ENCODE assay signal across 18 cellular contexts in genomic region chr17:79466562-79467350, GRCh38.
DNase-seq lines count a peak whose midpoint lies in the region; ATAC-seq, FAIRE-seq and TF ChIP-seq lines count a peak whose summit lies in the region.
"Had no signal": no experiment of that assay in that cellular context is flagged by ENCODE, and none has a peak within 500 bp of the region (broad histone marks: within the 10 kb centered on the region; RNA-seq: fewer than 3 reads in every experiment).

No MANE protein-coding gene starts in this region.

- no peak overlapping the region for H2AK5ac ChIP-seq in H1 (ENCODE audit: low read depth, low read length)

- peaks cover 7% of the 10 kb centered on the region; the same call in 1 of the 2 replicates for H3K23me2 ChIP-seq in H1 (ENCODE audit: low read depth, low read length)

- peaks cover 20% of the 10 kb centered on the region; the same call in 1 of the 2 replicates for H3K27me3 ChIP-seq in BLaER1
- no peaks in the 10 kb centered on the region for H3K27me3 ChIP-seq in H1 (replicated peaks in 1 of 4; ENCODE audit: control insufficient read depth in 3 of 4, extremely low read depth in 1 of 4, insufficient read depth in 3 of 4, low read length in 3 of 4)
- H3K27me3 ChIP-seq in MG63: peaks cover 49% of the 10 kb centered on the region

- H3K36me3 ChIP-seq in BLaER1: no peaks in the 10 kb centered on the region
- no peaks in the 10 kb centered on the region for H3K36me3 ChIP-seq in H1 (ENCODE audit: control insufficient read depth in 2 of 4, insufficient read depth in 4 of 4, low read length in 3 of 4)
- H3K36me3 ChIP-seq in MG63: no peaks in the 10 kb centered on the region
- H3K36me3 ChIP-seq: SJSA1 had no signal

- DNase-seq in H1 (ENCODE audit: low read depth in 1 of 2, low spot score in 2 of 2): no peak
- DNase-seq in posterior cingulate gyrus: peak in 6 of 10 donors; percentile 37 to 94 (median 62)
- no peak for DNase-seq in RPMI8226
- DNase-seq in MG63: no peak
- DNase-seq: CD8-positive, alpha-beta T cell; DMS53; Karpas-422; NCI-H1694 treated with DMSO at 0.1 percent for 48 hours; NCI-H2081 treated with DMSO at 0.1 percent for 48 hours; NCI-H2171 treated with DMSO at 0.1 percent for 48 hours; OCI-M1 had no signal

- no peak overlapping the region for H2BK120ac ChIP-seq in H1 (replicated peaks; ENCODE audit: low read depth, low read length)

- H3K27ac ChIP-seq in BLaER1: no peak overlapping the region
- H3K27ac ChIP-seq in angular gyrus (ENCODE audit: low read depth, low read length): peak overlapping the region; percentile 95
- no peak overlapping the region for H3K27ac ChIP-seq in H1 (ENCODE audit: low read depth, low read length)
- H3K27ac ChIP-seq: SJSA1 had no signal

- TF ChIP-seq EP300 in H1 (IDR thresholded peaks at IDR 0.05; ENCODE audit: borderline replicate concordance in 1 of 2, low read depth in 2 of 2, low read length in 2 of 2): no peak

- no peaks in the 10 kb centered on the region for H3K79me1 ChIP-seq in H1 (ENCODE audit: low read depth, low read length)

- H3K14ac ChIP-seq in H1 (ENCODE audit: insufficient read length): no peak overlapping the region

- peaks cover 49% of the 10 kb centered on the region for H3K4me1 ChIP-seq in BLaER1
- H3K4me1 ChIP-seq in H1 (replicated peaks in 1 of 4; ENCODE audit: control insufficient read depth in 3 of 4, insufficient read depth in 4 of 4, low read length in 3 of 4): peaks cover 0 to 3% (median under 1%) of the 10 kb centered on the region in 4 experiments; a peak in 1 of 7 replicates
- H3K4me1 ChIP-seq: SJSA1 had no signal

- H2BK20ac ChIP-seq in H1 (ENCODE audit: low read length): no peak overlapping the region

- POLR2A ChIA-PET in H1 (lab: Charles Lee; ENCODE audit: partially characterized antibody): no interaction called here

- no peak for TF ChIP-seq CTCF in H1 (IDR thresholded peaks at IDR 0.05; ENCODE audit: control extremely low read depth in 1 of 3, insufficient read depth in 1 of 3, low read depth in 1 of 3, low read length in 3 of 3)

- H3K79me2 ChIP-seq in H1 (ENCODE audit: control insufficient read depth in 1 of 2, insufficient read depth in 2 of 2, low read length in 2 of 2): no peaks in the 10 kb centered on the region

- H3K9ac ChIP-seq in BLaER1 (no peak overlapping the region), H1 (replicated peaks in 1 of 4; ENCODE audit: extremely low read depth in 1 of 4, low read depth in 3 of 4, low read length in 3 of 4) (no peak overlapping the region)

- FAIRE-seq in H1 (lab: Jason Lieb, UNC): no peak
- FAIRE-seq: GM19239, RCC 7860 had no signal

- no peak overlapping the region for H3K56ac ChIP-seq in H1 (replicated peaks; ENCODE audit: insufficient read length, low read depth, low read length)

- H2BK12ac ChIP-seq in H1 (ENCODE audit: low read depth, low read length): no peak overlapping the region

- no peak overlapping the region for H4K5ac ChIP-seq in H1 (ENCODE audit: insufficient read length, low read depth, low read length)

- H3K4me3 ChIP-seq in BLaER1 (no peak overlapping the region), H1 (ENCODE audit: extremely low read depth in 1 of 4, insufficient read depth in 2 of 4, low read depth in 3 of 4, low read length in 4 of 4) (no peak overlapping the region), MG63 (no peak overlapping the region)
- H3K4me3 ChIP-seq: SJSA1 had no signal

- peak overlapping the region; percentile 35 for H4K8ac ChIP-seq in H1 (ENCODE audit: extremely low read depth, insufficient read depth, low read length)

- H2BK5ac ChIP-seq in H1 (ENCODE audit: low read depth, low read length): no peak overlapping the region

- no peak for TF ChIP-seq POLR2A in H1 (IDR thresholded peaks at IDR 0.05; ENCODE audit: control extremely low read depth in 1 of 2, low read depth in 2 of 2, low read length in 2 of 2)

- H2BK15ac ChIP-seq in H1 (ENCODE audit: low read length): no peak overlapping the region

- H3K23ac ChIP-seq in H1 (ENCODE audit: insufficient read length): no peak overlapping the region

- ATAC-seq in esophagus mucosa: no peak
- ATAC-seq: CD8-positive, alpha-beta T cell; Right ventricle myocardium inferior had no signal

- 96% methylated on average over 16 of the region's 16 CpGs; no CpG with 5 or more reads in 1 of the 2 experiments for WGBS in H1 (ENCODE audit: extremely low coverage in 1 of 2, insufficient coverage in 1 of 2, insufficient read length in 1 of 2, insufficient replicate concordance in 2 of 2, low coverage in 1 of 2, low lambda C conversion rate in 2 of 2, missing lambda C conversion rate in 1 of 2), 2 experiments

- no peak overlapping the region for H2AFZ ChIP-seq in H1 (ENCODE audit: low read length)

- H3K18ac ChIP-seq in H1 (ENCODE audit: extremely low read depth, low read length): no peak overlapping the region

- H3K9me3 ChIP-seq in BLaER1 (no peaks in the 10 kb centered on the region), H1 (ENCODE audit: insufficient read depth in 2 of 2, low read depth in 1 of 2, low read length in 1 of 2) (peaks cover 0 to 3% of the 10 kb centered on the region in 2 experiments; a peak in 1 of 4 replicates), MG63 (no peaks in the 10 kb centered on the region)
- H3K9me3 ChIP-seq: SJSA1 had no signal

- CTCF ChIA-PET in H1 (lab: Charles Lee; ENCODE audit: partially characterized antibody): interaction anchor here (1.0 to 1.5 kb wide), 2 partner anchors 9 to 73 kb away, joined by 3 to 5 read pairs; no protein-coding TSS in a partner anchor

- no peak overlapping the region for H4K91ac ChIP-seq in H1 (replicated peaks; ENCODE audit: insufficient read length, low read length)

- intact Hi-C loops in posterior cingulate gyrus (cut with DNase I): loop anchor here (5.0 kb wide), 1 partner anchor 146 kb away; the partner anchor contains the start of gene RBFOX3

- H3K4me2 ChIP-seq in BLaER1 (peak overlapping the region; percentile 67), H1 (ENCODE audit: insufficient read depth in 1 of 2, low read depth in 2 of 2, low read length in 2 of 2) (no peak overlapping the region)

- no peak overlapping the region for H3K4ac ChIP-seq in H1 (replicated peaks; ENCODE audit: insufficient read length, low read depth, low read length)

- H4K20me1 ChIP-seq in BLaER1 (no peaks in the 10 kb centered on the region), H1 (replicated peaks in 1 of 2; ENCODE audit: control insufficient read depth in 1 of 2, insufficient read depth in 2 of 2, low read length in 2 of 2) (no peaks in the 10 kb centered on the region)

- no peak for TF ChIP-seq RAD21 in H1 (IDR thresholded peaks at IDR 0.05 in 1 of 2, conservative IDR thresholded peaks at IDR 0.05 in 1 of 2; ENCODE audit: low read depth in 2 of 2, low read length in 2 of 2)

TF ChIP-seq in H1, 55 proteins besides CTCF, POLR2A, EP300 and RAD21:
- TF ChIP-seq ATF3 (IDR thresholded peaks at IDR 0.05; ENCODE audit: insufficient read depth, low read depth, low read length): no peak

Comparison
In these comparisons a context has a peak if more than half of its experiments do, and no peak if none do; other contexts are left out.
1. DNase-seq: peak in posterior cingulate gyrus (6 of 10); none in H1 (0 of 2), RPMI8226 (single experiment) and MG63 (single experiment).